26 cellular contexts compared by ENCODE assay signal in genomic region chr10:73307203-73307800, GRCh38.
"Had no signal": no experiment of that assay in that cellular context is flagged by ENCODE, and none has a peak within 500 bp of the region (broad histone marks: within the 10 kb centered on the region; RNA-seq: fewer than 3 reads in every experiment).

No MANE protein-coding gene starts in this region.

- H3K27me3 ChIP-seq: neutrophil, pancreas, right lobe of liver, sigmoid colon, stomach, thyroid gland, tibial nerve, upper lobe of left lung, vagina had no signal

- H3K27ac Mint-ChIP-seq: natural killer cell treated with Interleukin-12 subunit alpha and Interleukin-12 subunit beta and Interleukin-15 and Interleukin-18, amount 100 ng/mL, for 72 hours; nephron progenitor cell; stimulated activated effector memory CD8-positive, alpha-beta T cell treated with anti-CD3 and anti-CD28 coated beads, Interleukin-12 subunit alpha, Interleukin-12 subunit beta, amount 100 ng/mL, for 72 hours; stimulated activated naive B cell treated with anti-CD40 and anti-IgM and Interleukin-4, amounts not matched to agents 10 μg/mL and 1 μg/mL and 100 μg/mL, for 72 hours; stimulated activated naive CD8-positive, alpha-beta T cell treated with anti-CD3 and anti-CD28 coated beads, Interleukin-15, Interleukin-2, amounts not matched to agents 100 ng/mL and 50 ng/mL, for 24 hours had no signal

- H3K36me3 Mint-ChIP-seq: stimulated activated effector memory CD8-positive, alpha-beta T cell treated with anti-CD3 and anti-CD28 coated beads, Interleukin-12 subunit alpha, Interleukin-12 subunit beta, amount 100 ng/mL, for 72 hours had no signal

- H3K36me3 ChIP-seq: neutrophil, pancreas, prostate gland, right lobe of liver, sigmoid colon, thoracic aorta, thyroid gland, upper lobe of left lung, vagina had no signal

- H3K9me3 ChIP-seq: neutrophil, pancreas, prostate gland, thyroid gland, vagina had no signal

- H3K27me3 Mint-ChIP-seq: stimulated activated naive B cell treated with anti-CD40 and anti-IgM and Interleukin-4, amounts not matched to agents 10 μg/mL and 1 μg/mL and 100 μg/mL, for 72 hours; stimulated activated naive CD8-positive, alpha-beta T cell treated with anti-CD3 and anti-CD28 coated beads, Interleukin-15, Interleukin-2, amounts not matched to agents 100 ng/mL and 50 ng/mL, for 24 hours had no signal

- H3K27ac ChIP-seq: neutrophil, pancreas, prostate gland, right lobe of liver, sigmoid colon, stomach, thoracic aorta, thyroid gland, tibial nerve, upper lobe of left lung, vagina had no signal

- H3K4me3 Mint-ChIP-seq: natural killer cell treated with Interleukin-12 subunit alpha and Interleukin-12 subunit beta and Interleukin-15 and Interleukin-18, amount 100 ng/mL, for 72 hours; nephron progenitor cell; neural crest cell; stimulated activated effector memory CD8-positive, alpha-beta T cell treated with anti-CD3 and anti-CD28 coated beads, Interleukin-12 subunit alpha, Interleukin-12 subunit beta, amount 100 ng/mL, for 72 hours; stimulated activated naive B cell treated with anti-CD40 and anti-IgM and Interleukin-4, amounts not matched to agents 10 μg/mL and 1 μg/mL and 100 μg/mL, for 72 hours; stimulated activated naive CD8-positive, alpha-beta T cell treated with anti-CD3 and anti-CD28 coated beads, Interleukin-15, Interleukin-2, amounts not matched to agents 100 ng/mL and 50 ng/mL, for 24 hours had no signal

- ATAC-seq: natural killer cell treated with Interleukin-12 subunit alpha and Interleukin-12 subunit beta and Interleukin-15 and Interleukin-18, amount 100 ng/mL, for 72 hours; pancreas; right cardiac atrium; right lobe of liver; stimulated activated effector memory CD8-positive, alpha-beta T cell treated with anti-CD3 and anti-CD28 coated beads, Interleukin-12 subunit alpha, Interleukin-12 subunit beta, amount 100 ng/mL, for 72 hours; stimulated activated naive B cell treated with anti-CD40 and anti-IgM and Interleukin-4, amounts not matched to agents 10 μg/mL and 1 μg/mL and 100 μg/mL, for 72 hours had no signal

- DNase-seq: nephron progenitor cell; nucleus accumbens; pancreas; right cardiac atrium; right lobe of liver; sigmoid colon; small intestine; stimulated activated CD4-positive, alpha-beta T cell treated with anti-CD3 and anti-CD28 coated beads, Interleukin-15, amount 100 ng/mL, for 24 hours; stimulated activated CD4-positive, alpha-beta T cell treated with anti-CD3 and anti-CD28 coated beads, Interleukin-2, amount 100 ng/mL, for 24 hours; stimulated activated CD4-positive, alpha-beta T cell treated with anti-CD3 and anti-CD28 coated beads, Interleukin-2, amount 100 ng/mL, for 48 hours; stimulated activated CD4-positive, alpha-beta T cell treated with anti-CD3 and anti-CD28 coated beads, Interleukin-4, amount 100 ng/mL, for 24 hours; stimulated activated naive B cell treated with anti-CD40 and anti-IgM and Interleukin-4, amounts not matched to agents 10 μg/mL and 1 μg/mL and 100 μg/mL, for 72 hours; stimulated activated naive CD4-positive, alpha-beta T cell treated with Interleukin-2 at 50 U/mL for 16 hours; stomach; thyroid gland; trophoblast cell; upper lobe of left lung had no signal

- H3K4me3 ChIP-seq: pancreas, prostate gland, right lobe of liver, sigmoid colon, stomach, thoracic aorta, thyroid gland, tibial nerve, upper lobe of left lung, vagina had no signal

- H3K4me1 ChIP-seq: pancreas, prostate gland, right lobe of liver, sigmoid colon, stomach, thyroid gland, tibial nerve, upper lobe of left lung, vagina had no signal

- H3K4me1 Mint-ChIP-seq: neural crest cell; stimulated activated effector memory CD8-positive, alpha-beta T cell treated with anti-CD3 and anti-CD28 coated beads, Interleukin-12 subunit alpha, Interleukin-12 subunit beta, amount 100 ng/mL, for 72 hours; stimulated activated naive B cell treated with anti-CD40 and anti-IgM and Interleukin-4, amounts not matched to agents 10 μg/mL and 1 μg/mL and 100 μg/mL, for 72 hours had no signal
